ENCODE assay signal across 21 cellular contexts in genomic region chr3:136586580-136586979, GRCh38.
DNase-seq lines count a peak whose midpoint lies in the region; ATAC-seq and TF ChIP-seq lines count a peak whose summit lies in the region.
"Had no signal": no experiment of that assay in that cellular context is flagged by ENCODE, and none has a peak within 500 bp of the region (broad histone marks: within the 10 kb centered on the region; RNA-seq: fewer than 3 reads in every experiment).

No MANE protein-coding gene starts in this region.

- H3K9me3 ChIP-seq in endodermal cell (ENCODE audit: control insufficient read depth, low read length): peaks cover 5% of the 10 kb centered on the region
- H3K9me3 ChIP-seq in mesenchymal stem cell (ENCODE audit: control insufficient read depth, low read length): no peaks in the 10 kb centered on the region
- no peaks in the 10 kb centered on the region for H3K9me3 ChIP-seq in Karpas-422 (ENCODE audit: low read length)
- H3K9me3 ChIP-seq: BLaER1, SJCRH30 had no signal

- no peak overlapping the region for H3K4me3 Mint-ChIP-seq in endodermal cell
- H3K4me3 Mint-ChIP-seq: CD4-positive, alpha-beta memory T cell had no signal

- no peak overlapping the region for H2BK15ac ChIP-seq in mesenchymal stem cell (ENCODE audit: low read depth, poor library complexity, severe bottlenecking)

- H3K27me3 ChIP-seq in endodermal cell (ENCODE audit: control insufficient read depth, insufficient read depth, low read length, poor library complexity, severe bottlenecking): no peaks in the 10 kb centered on the region
- H3K27me3 ChIP-seq in mesenchymal stem cell (ENCODE audit: control insufficient read depth in 1 of 2, insufficient read depth in 1 of 2, low read length in 2 of 2): no peaks in the 10 kb centered on the region
- H3K27me3 ChIP-seq in Karpas-422 (ENCODE audit: low read length): no peaks in the 10 kb centered on the region
- H3K27me3 ChIP-seq: BLaER1, SJCRH30 had no signal

- H2BK5ac ChIP-seq in mesenchymal stem cell (ENCODE audit: low read depth, low read length, poor library complexity, severe bottlenecking): no peak overlapping the region

- H3K27ac Mint-ChIP-seq in endodermal cell: peak overlapping the region; percentile 58
- H3K27ac Mint-ChIP-seq: CD4-positive, alpha-beta memory T cell had no signal

- peaks cover 33% of the 10 kb centered on the region for H3K4me1 Mint-ChIP-seq in endodermal cell
- H3K4me1 Mint-ChIP-seq: CD4-positive, alpha-beta memory T cell had no signal

- no peak overlapping the region for H3K4me3 ChIP-seq in endodermal cell (ENCODE audit: low read length)
- no peak overlapping the region for H3K4me3 ChIP-seq in mesenchymal stem cell (ENCODE audit: insufficient read depth in 1 of 2, low read depth in 1 of 2, low read length in 2 of 2)
- H3K4me3 ChIP-seq in Karpas-422 (ENCODE audit: low read length): no peak overlapping the region
- H3K4me3 ChIP-seq: BLaER1, SJCRH30 had no signal

- peaks cover 14% of the 10 kb centered on the region for H3K36me3 Mint-ChIP-seq in endodermal cell (ENCODE audit: low read depth)

- H3K18ac ChIP-seq in mesenchymal stem cell (ENCODE audit: low read depth in 1 of 2, low read length in 2 of 2): no peak overlapping the region

- H4K20me1 ChIP-seq in Karpas-422 (ENCODE audit: insufficient read depth, low read depth, low read length): no peaks in the 10 kb centered on the region

- no peak overlapping the region for H3K23ac ChIP-seq in mesenchymal stem cell (ENCODE audit: low read length in 2 of 2)

- H3K27ac ChIP-seq in endodermal cell (ENCODE audit: low read depth, low read length): no peak overlapping the region
- H3K27ac ChIP-seq in mesenchymal stem cell (ENCODE audit: low read length, poor library complexity, severe bottlenecking): no peak overlapping the region
- H3K27ac ChIP-seq in Karpas-422 (ENCODE audit: low read length): no peak overlapping the region
- H3K27ac ChIP-seq: BLaER1, SJCRH30 had no signal

- peaks cover 21% of the 10 kb centered on the region for H3K79me1 ChIP-seq in mesenchymal stem cell (replicated peaks; ENCODE audit: low read length, poor library complexity, severe bottlenecking)

- H2AK5ac ChIP-seq in mesenchymal stem cell (ENCODE audit: low read length, severe bottlenecking): no peak overlapping the region

- H2BK120ac ChIP-seq in mesenchymal stem cell (ENCODE audit: low read depth, low read length): no peak overlapping the region

- no peak overlapping the region for H2BK12ac ChIP-seq in mesenchymal stem cell (ENCODE audit: low read length in 2 of 2)

- H3K4me2 ChIP-seq in mesenchymal stem cell (ENCODE audit: low read length, poor library complexity, severe bottlenecking) (no peak overlapping the region), Karpas-422 (ENCODE audit: low read depth, low read length, poor library complexity, severe bottlenecking) (no peak overlapping the region)
- H3K4me2 ChIP-seq: BLaER1 had no signal

- TF ChIP-seq CTCF in endodermal cell (conservative IDR thresholded peaks at IDR 0.05): no peak

- H4K8ac ChIP-seq in mesenchymal stem cell (ENCODE audit: low read length): no peak overlapping the region

- ATAC-seq in GM19324 (IDR thresholded peaks at IDR 0.05; ENCODE audit: low FRiP score, unreplicated experiment): no peak
- ATAC-seq: HCT116, Panc1 had no signal

- H2AFZ ChIP-seq in mesenchymal stem cell (ENCODE audit: low read depth, low read length) (no peak overlapping the region), Karpas-422 (ENCODE audit: low read length) (no peak overlapping the region)

- H3K4me1 ChIP-seq in endodermal cell (ENCODE audit: control insufficient read depth, insufficient read depth, low read length) (peaks cover 3% of the 10 kb centered on the region), mesenchymal stem cell (ENCODE audit: control insufficient read depth, insufficient read depth, low read depth, low read length) (peaks cover 3% of the 10 kb centered on the region), Karpas-422 (ENCODE audit: low read length) (no peaks in the 10 kb centered on the region)
- H3K4me1 ChIP-seq: BLaER1, SJCRH30 had no signal

- H3K9me3 Mint-ChIP-seq in endodermal cell: peaks cover 1% of the 10 kb centered on the region
- H3K9me3 Mint-ChIP-seq: CD4-positive, alpha-beta memory T cell had no signal

- DNase-seq in HuH-7.5 (ENCODE audit: low spot score) (peak; percentile 19), endodermal cell (no peak), mesenchymal stem cell (peak; percentile 13), activated gamma-delta T cell treated with Interleukin-2 at 50 U/mL for 16 hours (no peak), NCI-H526 treated with DMSO at 0.1 percent for 48 hours (lab: John Stamatoyannopoulos, UW) (no peak), Karpas-422 (no peak)
- DNase-seq: CD4-positive, alpha-beta memory T cell; GDM1; GOT3; NCI-H1092; NCI-H1436; NCI-H1930; NCI-H2227 treated with DMSO at 0.1 percent for 48 hours; NCI-H510A; NCI-H774; SJCRH30; T-helper 1 cell had no signal

- no peaks in the 10 kb centered on the region for H3K9me2 ChIP-seq in Karpas-422 (replicated peaks; ENCODE audit: insufficient read depth, low read length)

- H3K9ac ChIP-seq in endodermal cell (ENCODE audit: extremely low read depth, low read length, poor library complexity, severe bottlenecking) (no peak overlapping the region), mesenchymal stem cell (ENCODE audit: low read length) (no peak overlapping the region), Karpas-422 (ENCODE audit: low read length) (no peak overlapping the region)
- H3K9ac ChIP-seq: BLaER1 had no signal

- peaks cover 13% of the 10 kb centered on the region; the same call in 1 of the 2 replicates for H3K79me2 ChIP-seq in Karpas-422 (ENCODE audit: low read length)

- no peaks in the 10 kb centered on the region for H3K36me3 ChIP-seq in endodermal cell (ENCODE audit: control insufficient read depth, insufficient read depth, low read length)
- H3K36me3 ChIP-seq in mesenchymal stem cell (ENCODE audit: control insufficient read depth in 1 of 2, insufficient read depth in 2 of 2, low read depth in 1 of 2, low read length in 2 of 2): peaks cover 2 to 17% of the 10 kb centered on the region in 2 experiments
- H3K36me3 ChIP-seq in Karpas-422 (ENCODE audit: insufficient read depth, low read length): no peaks in the 10 kb centered on the region
- H3K36me3 ChIP-seq: SJCRH30 had no signal

- H4K91ac ChIP-seq in mesenchymal stem cell (ENCODE audit: low read length): no peak overlapping the region

- no peak overlapping the region for H3K4ac ChIP-seq in mesenchymal stem cell (ENCODE audit: low read depth in 1 of 2, low read length in 2 of 2)

- H3K14ac ChIP-seq in mesenchymal stem cell (ENCODE audit: low read length in 2 of 2): no peak overlapping the region

- H3K27me3 Mint-ChIP-seq in endodermal cell (ENCODE audit: insufficient read depth): no peaks in the 10 kb centered on the region
- H3K27me3 Mint-ChIP-seq: CD4-positive, alpha-beta memory T cell had no signal

Comparison
In these comparisons a context has a peak if more than half of its experiments do, and no peak if none do; other contexts are left out.
1. DNase-seq: peak in HuH-7.5 (single experiment) and mesenchymal stem cell (single experiment); none in endodermal cell (single experiment), activated gamma-delta T cell treated with Interleukin-2 at 50 U/mL for 16 hours (single experiment), NCI-H526 treated with DMSO at 0.1 percent for 48 hours (single experiment) and Karpas-422 (single experiment).